Comparison of ENCODE assay signal across 10 cellular contexts in genomic region chr13:60591348-60591747, GRCh38.
DNase-seq lines count a peak whose midpoint lies in the region; ATAC-seq, FAIRE-seq and TF ChIP-seq lines count a peak whose summit lies in the region.
"Had no signal": no experiment of that assay in that cellular context is flagged by ENCODE, and none has a peak within 500 bp of the region (broad histone marks: within the 10 kb centered on the region; RNA-seq: fewer than 3 reads in every experiment).

No MANE protein-coding gene starts in this region.

- intact Hi-C loops in head of caudate nucleus (cut with DNase I): no loop called here

- H2AFZ ChIP-seq in DND-41 (ENCODE audit: low read depth, low read length): no peak overlapping the region

- no peak for FAIRE-seq in GM12892 (lab: Jason Lieb, UNC)

- no peak overlapping the region for H3K27ac ChIP-seq in DND-41 (ENCODE audit: low read length)
- peak overlapping the region; percentile 8; the same call in 1 of the 2 replicates for H3K27ac ChIP-seq in SJSA1

- H3K36me3 ChIP-seq in DND-41 (ENCODE audit: insufficient read depth, low read length) (no peaks in the 10 kb centered on the region), SJSA1 (no peaks in the 10 kb centered on the region)

- H4K20me1 ChIP-seq in DND-41 (ENCODE audit: insufficient read depth, low read length): no peaks in the 10 kb centered on the region

- H3K4me1 ChIP-seq in DND-41 (ENCODE audit: insufficient read depth, low read length) (0 out of 2 replicates have a peak, but pooled peaks cover 3% of the 10 kb centered on the region), SJSA1 (replicated peaks) (peaks cover 23% of the 10 kb centered on the region)

- H3K4me3 ChIP-seq in DND-41 (ENCODE audit: low read depth in 1 of 2, low read length in 2 of 2) (no peak overlapping the region), SJSA1 (no peak overlapping the region)

- no peak overlapping the region for H3K9ac ChIP-seq in DND-41 (ENCODE audit: low read depth, low read length)

- TF ChIP-seq POLR2A in GM12892 (IDR thresholded peaks at IDR 0.05; ENCODE audit: low read depth, low read length): no peak

- TF ChIP-seq CTCF in DND-41 (IDR thresholded peaks at IDR 0.05; ENCODE audit: borderline replicate concordance, extremely low read depth, low read length, poor library complexity, severe bottlenecking): no peak

- H3K4me2 ChIP-seq in DND-41 (ENCODE audit: insufficient read depth, low read length): no peak overlapping the region

- H3K27me3 ChIP-seq in DND-41 (ENCODE audit: insufficient read depth, low read length, poor library complexity) (no peaks in the 10 kb centered on the region), SJSA1 (replicated peaks) (no peaks in the 10 kb centered on the region)

- H3K9me3 ChIP-seq in DND-41 (ENCODE audit: insufficient read depth, low read length, severe bottlenecking) (peaks cover 3% of the 10 kb centered on the region), SJSA1 (replicated peaks) (no peaks in the 10 kb centered on the region)

- no peaks in the 10 kb centered on the region for H3K79me2 ChIP-seq in DND-41 (ENCODE audit: insufficient read depth, low read length)

- DNase-seq in DND-41 (peak; percentile 34), SJSA1 (ENCODE audit: low read depth in 1 of 2, low spot score in 2 of 2) (peak; percentile 75 to 80), head of caudate nucleus (peak in 35 of 42 donors; percentile 4 to 68 (median 24)), ecto neural progenitor cell (ENCODE audit: low spot score) (no peak), C1 segment of cervical spinal cord (lab: John Stamatoyannopoulos, UW) (no peak), GM12892 (ENCODE audit: insufficient read length) (no peak)
- DNase-seq: activated CD8-positive, alpha-beta memory T cell treated with anti-CD3 and anti-CD28 coated beads for 24 hours; NCI-H1417 had no signal

- ATAC-seq in DND-41 (ENCODE audit: insufficient read depth, low read depth) (peak; percentile 80), HG02798 (IDR thresholded peaks at IDR 0.05; ENCODE audit: poor library complexity, unreplicated experiment) (peak; percentile 45), GM19035 (IDR thresholded peaks at IDR 0.05; ENCODE audit: unreplicated experiment) (no peak)

Comparison
In these comparisons a context has a peak if more than half of its experiments do, and no peak if none do; other contexts are left out.
1. DNase-seq: peak in DND-41 (single experiment), SJSA1 (2 of 2) and head of caudate nucleus (35 of 42); none in ecto neural progenitor cell (single experiment), C1 segment of cervical spinal cord (0 of 14) and GM12892 (single experiment).